9 cellular contexts compared by ENCODE assay signal in genomic region chr9:69036799-69037198, GRCh38. TPM values are rescaled to one million over a fixed set of nuclear protein-coding genes. Genes with fewer than 3 reads are reported as not detected.
DNase-seq lines count a peak whose midpoint lies in the region; ATAC-seq, FAIRE-seq and TF ChIP-seq lines count a peak whose summit lies in the region.
"Had no signal": no experiment of that assay in that cellular context is flagged by ENCODE, and none has a peak within 500 bp of the region (broad histone marks: within the 10 kb centered on the region; RNA-seq: fewer than 3 reads in every experiment).

No MANE protein-coding gene starts in this region.

- no peak for TF ChIP-seq POLR2A in breast epithelium (IDR thresholded peaks at IDR 0.05)
- no peak for TF ChIP-seq POLR2A in GM12892 (IDR thresholded peaks at IDR 0.05; ENCODE audit: low read depth, low read length)

- FAIRE-seq in GM12892 (lab: Jason Lieb, UNC): no peak

- TF ChIP-seq CTCF in AG04450 (IDR thresholded peaks at IDR 0.05; ENCODE audit: low read depth, low read length): no peak
- TF ChIP-seq CTCF in breast epithelium (IDR thresholded peaks at IDR 0.05): no peak

- H3K9me3 ChIP-seq in AG04450 (ENCODE audit: control insufficient read depth, insufficient read depth, low read length): no peaks in the 10 kb centered on the region
- no peaks in the 10 kb centered on the region for H3K9me3 ChIP-seq in breast epithelium
- H3K9me3 ChIP-seq in muscle layer of colon (ENCODE audit: low read length): no peaks in the 10 kb centered on the region

- H3K4me3 Mint-ChIP-seq in IgD-negative memory B cell: peak overlapping the region; percentile 89 to 97 (median 96)

- H3K27me3 Mint-ChIP-seq in IgD-negative memory B cell: no peaks in the 10 kb centered on the region

- peaks cover 7 to 16% (median 8%) of the 10 kb centered on the region in 3 donors for H3K4me1 Mint-ChIP-seq in IgD-negative memory B cell

- H3K27ac Mint-ChIP-seq in IgD-negative memory B cell: peak overlapping the region in 2 of 3 donors; percentile 44 to 93

- H3K36me3 Mint-ChIP-seq in IgD-negative memory B cell: peaks cover 2% of the 10 kb centered on the region

- intact Hi-C loops in breast epithelium (cut with DNase I; ENCODE audit: low total_unique reads): no loop called here

- POLR2A ChIA-PET in AG04450 (lab: Yijun Ruan, JAX): no interaction called here

- no peaks in the 10 kb centered on the region for H3K9me3 Mint-ChIP-seq in IgD-negative memory B cell

- CTCF ChIA-PET in AG04450 (lab: Charles Lee): interaction anchor here (0.7 to 4.4 kb wide), 6 partner anchors 28 to 157 kb away, joined by 3 to 37 read pairs (median 3); no protein-coding TSS in a partner anchor

- H3K36me3 ChIP-seq in breast epithelium (no peaks in the 10 kb centered on the region), muscle layer of colon (ENCODE audit: insufficient read depth, low read length) (no peaks in the 10 kb centered on the region)

- H3K4me1 ChIP-seq in breast epithelium (no peaks in the 10 kb centered on the region), muscle layer of colon (ENCODE audit: insufficient read depth, low read length) (peaks cover 11% of the 10 kb centered on the region)

- peak overlapping the region; percentile 96 for H3K4me3 ChIP-seq in AG04450 (ENCODE audit: low read depth, low read length)
- H3K4me3 ChIP-seq in breast epithelium: peak overlapping the region; percentile 61 to 92 (median 74)
- H3K4me3 ChIP-seq in muscle layer of colon (ENCODE audit: low read depth in 1 of 2, low read length in 2 of 2): peak overlapping the region in 1 of 2 donors; percentile 92

- ATAC-seq in HG02623 (IDR thresholded peaks at IDR 0.05; ENCODE audit: unreplicated experiment): no peak
- ATAC-seq in GM19467 (IDR thresholded peaks at IDR 0.05; ENCODE audit: unreplicated experiment): no peak

- no peak overlapping the region for H3K27ac ChIP-seq in AG04450 (ENCODE audit: low read depth, low read length)
- H3K27ac ChIP-seq in breast epithelium: peak overlapping the region; percentile 73 to 91
- H3K27ac ChIP-seq in muscle layer of colon (ENCODE audit: low read depth, low read length): no peak overlapping the region

- H3K9ac ChIP-seq in muscle layer of colon (ENCODE audit: low read length): peak overlapping the region; percentile 82

- DNase-seq in AG04450 (ENCODE audit: low read depth, low spot score) (no peak), breast epithelium (ENCODE audit: low spot score in 2 of 2) (no peak), GM12892 (ENCODE audit: insufficient read length) (no peak)
- DNase-seq in stimulated activated CD4-positive, alpha-beta T cell treated with anti-CD3 and anti-CD28 coated beads, Interleukin-4, amount 100 ng/mL, for 1 hour: no peak
- DNase-seq: NCI-H2029 treated with DMSO at 0.1 percent for 48 hours had no signal

- H3K27me3 ChIP-seq in AG04450 (ENCODE audit: control insufficient read depth, insufficient read depth, low read length) (no peaks in the 10 kb centered on the region), breast epithelium (no peaks in the 10 kb centered on the region), muscle layer of colon (ENCODE audit: control insufficient read depth in 1 of 2, insufficient read depth in 2 of 2, low read length in 2 of 2) (no peaks in the 10 kb centered on the region)

RNA-seq across cellular contexts. Expression of gene FXN, which starts 1.2 kb away (rescaled TPM):
- polyA plus RNA-seq in AG04450 (2011; rRNA removed) (16.1 and 18.0 TPM in 2 replicates), IgD-negative memory B cell (44.7 TPM)
- 8.1 and 9.9 TPM in 2 replicates for polyA minus RNA-seq in AG04450 (2011; rRNA and poly(A)+ RNA removed)
- total RNA-seq in breast epithelium: 1 to 10 TPM; 3.8 to 7.5 (median 6.9) TPM
- 17.4 TPM for polyA plus RNA-seq in GM12892 (2012; ENCODE audit: missing spikeins)

RNA-seq across cellular contexts. Expression of gene PRKACG, which starts 22.9 kb away (rescaled TPM):
- polyA plus RNA-seq in AG04450 (2011; rRNA removed) (not detected in 2 replicates), IgD-negative memory B cell (not detected)
- not detected in 2 replicates for polyA minus RNA-seq in AG04450 (2011; rRNA and poly(A)+ RNA removed)
- total RNA-seq in breast epithelium: not detected
- polyA plus RNA-seq in GM12892 (2012; ENCODE audit: missing spikeins): not detected

Comparison
In these comparisons a context has a peak if more than half of its experiments do, and no peak if none do; other contexts are left out.
1. H3K27ac ChIP-seq: peak in breast epithelium (2 of 2); none in AG04450 (single experiment) and muscle layer of colon (single experiment).